Comparison of ENCODE assay signal across 8 cellular contexts in genomic region chr17:700504-701094, GRCh38. TPM values are rescaled to one million over a fixed set of nuclear protein-coding genes. Genes with fewer than 3 reads are reported as not detected.
DNase-seq lines count a peak whose midpoint lies in the region; ATAC-seq and TF ChIP-seq lines count a peak whose summit lies in the region.

No MANE protein-coding gene starts in this region.

- H3K27ac Mint-ChIP-seq in activated naive CD4-positive, alpha-beta T cell treated with anti-CD3 and anti-CD28 coated beads, Interleukin-2, amount 10 ng/mL, durations not matched to agents 7 days and 5 days: no peak overlapping the region

- no peak for TF ChIP-seq EP300 in stomach (IDR thresholded peaks at IDR 0.05)

- intact Hi-C loops in left ventricle myocardium superior (cut with micrococcal nuclease) (loop anchor here (5.0 kb wide), 1 partner anchor 288 kb away; a partner anchor contains a TSS), stomach (cut with DNase I; ENCODE audit: low total_unique reads) (no loop called here)

- no peaks in the 10 kb centered on the region for H3K27me3 Mint-ChIP-seq in activated naive CD4-positive, alpha-beta T cell treated with anti-CD3 and anti-CD28 coated beads, Interleukin-2, amount 10 ng/mL, durations not matched to agents 7 days and 5 days

- peaks cover 11 to 55% (median 47%) of the 10 kb centered on the region in 4 donors for H3K36me3 ChIP-seq in stomach

- TF ChIP-seq CTCF in WI38 (IDR thresholded peaks at IDR 0.05; ENCODE audit: low read depth, low read length) (peak; percentile 23; the same call in 1 of the 2 replicates), stomach (IDR thresholded peaks at IDR 0.05) (peak in 5 of 7 experiments; percentile 37 to 79 (median 50))

- CTCF ChIA-PET in activated naive CD4-positive, alpha-beta T cell treated with anti-CD3 and anti-CD28 coated beads, Interleukin-2, amount 10 ng/mL, durations not matched to agents 7 days and 5 days (lab: Charles Lee): interaction anchor here (0.7 to 5.9 kb wide), 24 partner anchors 9 to 555 kb away, joined by 3 to 99 read pairs (median 5); partner anchors contain the start of gene TIMM22

- no peaks in the 10 kb centered on the region for H3K9me3 Mint-ChIP-seq in activated naive CD4-positive, alpha-beta T cell treated with anti-CD3 and anti-CD28 coated beads, Interleukin-2, amount 10 ng/mL, durations not matched to agents 7 days and 5 days

- H3K4me3 Mint-ChIP-seq in activated naive CD4-positive, alpha-beta T cell treated with anti-CD3 and anti-CD28 coated beads, Interleukin-2, amount 10 ng/mL, durations not matched to agents 7 days and 5 days: no peak overlapping the region

- peak; percentile 25 for DNase-seq in NCI-H1105 treated with DMSO at 0.1 percent for 48 hours (lab: John Stamatoyannopoulos, UW)
- no peak for DNase-seq in NCI-H1105 (lab: John Stamatoyannopoulos, UW)
- peak; percentile 19 for DNase-seq in Jurkat, Clone E6-1 (ENCODE audit: low read depth, low spot score)
- no peak for DNase-seq in left ventricle myocardium superior
- DNase-seq in stomach: no peak
- DNase-seq in NCI-H1930 (lab: John Stamatoyannopoulos, UW): no peak
- no peak for DNase-seq in activated naive CD4-positive, alpha-beta T cell treated with anti-CD3 and anti-CD28 coated beads, Interleukin-2, amount 10 ng/mL, durations not matched to agents 7 days and 5 days

- no peaks in the 10 kb centered on the region for H3K9me3 ChIP-seq in stomach

- no peak overlapping the region for H3K27ac ChIP-seq in stomach

- peak; percentile 33 for ATAC-seq in left ventricle myocardium superior

- H3K27me3 ChIP-seq in stomach: no peaks in the 10 kb centered on the region

- no peak for TF ChIP-seq POLR2A in stomach (IDR thresholded peaks at IDR 0.05)

- H3K4me3 ChIP-seq in Jurkat, Clone E6-1 (ENCODE audit: low read length): no peak overlapping the region
- H3K4me3 ChIP-seq in WI38 (ENCODE audit: low read depth, low read length) (no peak overlapping the region), stomach (no peak overlapping the region)

- 43 to 68% (median 60%) methylated on average over 1 of the region's 1 CpG for WGBS in stomach, 5 donors

- peaks cover 5 to 43% (median 19%) of the 10 kb centered on the region in 4 donors for H3K4me1 ChIP-seq in stomach

- peaks cover 9% of the 10 kb centered on the region for H3K36me3 Mint-ChIP-seq in activated naive CD4-positive, alpha-beta T cell treated with anti-CD3 and anti-CD28 coated beads, Interleukin-2, amount 10 ng/mL, durations not matched to agents 7 days and 5 days

- H3K4me1 Mint-ChIP-seq in activated naive CD4-positive, alpha-beta T cell treated with anti-CD3 and anti-CD28 coated beads, Interleukin-2, amount 10 ng/mL, durations not matched to agents 7 days and 5 days: no peaks in the 10 kb centered on the region

RNA-seq across cellular contexts. Expression of gene VPS53, which starts 14.0 kb away (rescaled TPM):
- polyA plus RNA-seq in Jurkat, Clone E6-1 (2012; ENCODE audit: insufficient read depth, insufficient read length): 36.2 TPM
- total RNA-seq in left ventricle myocardium superior: 35.4 TPM
- 100 to 1,000 TPM in 1 of 5 donors, 10 to 100 TPM in 4; 26.1 to 206 (median 49.1) TPM for total RNA-seq in stomach
- polyA plus RNA-seq in stomach: 10 to 100 TPM in 1 of 3 donors, 1 to 10 TPM in 2; 4.5 to 13.1 (median 5.6) TPM

RNA-seq across cellular contexts. Expression of gene TLCD3A, which starts 31.8 kb away (rescaled TPM):
- 16.2 TPM for polyA plus RNA-seq in Jurkat, Clone E6-1 (2012; ENCODE audit: insufficient read depth, insufficient read length)
- total RNA-seq in left ventricle myocardium superior (2.3 TPM), stomach (10 to 100 TPM in 4 of 5 donors, under 1 TPM in 1; 0.58 to 33.2 (median 12.2) TPM)
- polyA plus RNA-seq in stomach: 10 to 100 TPM in 1 of 3 donors, 1 to 10 TPM in 2; 7.9 to 12.3 (median 8.7) TPM

RNA-seq across cellular contexts. Expression of gene GEMIN4, which starts 51.5 kb away (rescaled TPM):
- 42.0 TPM for polyA plus RNA-seq in Jurkat, Clone E6-1 (2012; ENCODE audit: insufficient read depth, insufficient read length)
- total RNA-seq in left ventricle myocardium superior (14.1 TPM), stomach (10 to 100 TPM in 3 of 5 donors, 1 to 10 TPM in 2; 8.2 to 92.4 (median 21.4) TPM)
- 10 to 100 TPM in 1 of 3 donors, 1 to 10 TPM in 2; 5.7 to 11.1 (median 7.8) TPM for polyA plus RNA-seq in stomach

Comparison
In these comparisons a context has a peak if more than half of its experiments do, and no peak if none do; other contexts are left out.
1. DNase-seq: peak in NCI-H1105 treated with DMSO at 0.1 percent for 48 hours (single experiment) and Jurkat, Clone E6-1 (single experiment); none in NCI-H1105 (single experiment), left ventricle myocardium superior (single experiment), stomach (single experiment), NCI-H1930 (0 of 2) and activated naive CD4-positive, alpha-beta T cell treated with anti-CD3 and anti-CD28 coated beads, Interleukin-2, amount 10 ng/mL, durations not matched to agents 7 days and 5 days (single experiment).